21 cellular contexts compared by ENCODE assay signal in the genomic region with DNA sequence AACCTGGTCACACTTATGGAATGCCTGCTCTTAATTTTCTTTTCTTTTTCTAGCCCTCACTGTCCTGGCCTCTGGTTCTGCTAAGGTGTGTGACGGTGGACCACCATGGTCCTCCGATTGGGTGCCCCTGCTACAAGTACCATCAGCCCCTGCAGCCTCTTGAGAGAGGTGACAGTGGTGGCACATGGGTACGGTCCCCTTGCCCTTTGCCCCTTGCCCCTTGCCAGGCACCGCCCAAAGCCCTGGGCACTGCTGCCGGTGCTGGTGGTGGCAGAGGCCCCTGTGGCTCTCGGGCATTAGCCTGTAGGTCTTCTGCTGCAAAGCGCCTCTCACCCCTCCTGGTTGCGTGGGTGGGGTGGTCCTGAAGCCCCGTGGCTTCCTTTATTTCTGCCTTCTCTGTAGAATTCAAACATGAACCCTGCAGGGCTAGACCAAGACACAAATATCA. TPM values are rescaled to one million over a fixed set of nuclear protein-coding genes. Genes with fewer than 3 reads are reported as not detected.
DNase-seq lines count a peak whose midpoint lies in the region; ATAC-seq and TF ChIP-seq lines count a peak whose summit lies in the region.
"Had no signal": no experiment of that assay in that cellular context is flagged by ENCODE, and none has a peak within 500 bp of the region (broad histone marks: within the 10 kb centered on the region; RNA-seq: fewer than 3 reads in every experiment).

No MANE protein-coding gene starts in this region.

- H3K4me3 ChIP-seq in osteoblast (ENCODE audit: insufficient read depth, low read length): no peak overlapping the region
- H3K4me3 ChIP-seq: cardiac muscle cell had no signal

- H3K9me3 ChIP-seq in osteoblast (ENCODE audit: low read depth, low read length): no peaks in the 10 kb centered on the region

- TF ChIP-seq CTCF in HFFc6 (IDR thresholded peaks at IDR 0.05): no peak
- TF ChIP-seq CTCF in osteoblast (IDR thresholded peaks at IDR 0.05; ENCODE audit: extremely low read depth, low read depth, low read length): no peak

- H3K36me3 ChIP-seq in osteoblast (ENCODE audit: insufficient read depth, low read length): no peaks in the 10 kb centered on the region
- H3K36me3 ChIP-seq: cardiac muscle cell had no signal

- H3K79me2 ChIP-seq in osteoblast (ENCODE audit: insufficient read depth, low read length): no peaks in the 10 kb centered on the region

- H3K4me3 Mint-ChIP-seq in activated T-cell treated with anti-CD3 and anti-CD28 coated beads, Interleukin-2, amount 50 U/mL, for 4 hours: peak overlapping the region; percentile 8
- H3K4me3 Mint-ChIP-seq in HFFc6: peak overlapping the region; percentile 62
- H3K4me3 Mint-ChIP-seq in activated naive CD8-positive, alpha-beta T cell treated with anti-CD3 and anti-CD28 coated beads for 36 hours: peak overlapping the region; percentile 15
- H3K4me3 Mint-ChIP-seq: H9, type B pancreatic cell, WTC11 had no signal

- no peak for DNase-seq in activated T-cell treated with anti-CD3 and anti-CD28 coated beads, Interleukin-2, amount 50 U/mL, for 4 hours
- no peak for DNase-seq in activated T-cell treated with anti-CD3 and anti-CD28 coated beads, Interleukin-2, amount 50 U/mL, for 48 hours
- DNase-seq in HFFc6 (no peak), osteoblast (ENCODE audit: insufficient read length, low spot score, missing footprints) (no peak), NCI-H526 (lab: John Stamatoyannopoulos, UW) (no peak)
- no peak for DNase-seq in activated naive CD8-positive, alpha-beta T cell treated with anti-CD3 and anti-CD28 coated beads for 36 hours
- DNase-seq: activated CD8-positive, alpha-beta memory T cell treated with anti-CD3 and anti-CD28 coated beads for 24 hours; amniotic stem cell; C1 segment of cervical spinal cord; H9; kidney glomerular epithelial cell; mammary epithelial cell; NCI-H1436 treated with DMSO at 0.1 percent for 48 hours; NCI-H510A treated with DMSO at 0.1 percent for 48 hours; occipital lobe; RPMI8226 had no signal

- ATAC-seq in activated T-cell treated with anti-CD3 and anti-CD28 coated beads, Interleukin-2, amount 50 U/mL, for 4 hours: no peak
- no peak for ATAC-seq in GM18498 (IDR thresholded peaks at IDR 0.05; ENCODE audit: unreplicated experiment)
- no peak for ATAC-seq in HG03025 (IDR thresholded peaks at IDR 0.05; ENCODE audit: low FRiP score, unreplicated experiment)
- ATAC-seq: WTC11 had no signal

- no peaks in the 10 kb centered on the region for H3K9me3 Mint-ChIP-seq in activated T-cell treated with anti-CD3 and anti-CD28 coated beads, Interleukin-2, amount 50 U/mL, for 4 hours
- H3K9me3 Mint-ChIP-seq in HFFc6: no peaks in the 10 kb centered on the region
- no peaks in the 10 kb centered on the region for H3K9me3 Mint-ChIP-seq in activated naive CD8-positive, alpha-beta T cell treated with anti-CD3 and anti-CD28 coated beads for 36 hours
- H3K9me3 Mint-ChIP-seq: H9, type B pancreatic cell, WTC11 had no signal

- peaks cover 26% of the 10 kb centered on the region for H3K4me1 Mint-ChIP-seq in activated T-cell treated with anti-CD3 and anti-CD28 coated beads, Interleukin-2, amount 50 U/mL, for 4 hours (ENCODE audit: low read depth)
- peaks cover 21% of the 10 kb centered on the region for H3K4me1 Mint-ChIP-seq in HFFc6 (ENCODE audit: low read depth)
- peaks cover 28% of the 10 kb centered on the region for H3K4me1 Mint-ChIP-seq in activated naive CD8-positive, alpha-beta T cell treated with anti-CD3 and anti-CD28 coated beads for 36 hours

- no peaks in the 10 kb centered on the region for H3K27me3 Mint-ChIP-seq in activated T-cell treated with anti-CD3 and anti-CD28 coated beads, Interleukin-2, amount 50 U/mL, for 4 hours (ENCODE audit: low read depth)
- peaks cover 2% of the 10 kb centered on the region for H3K27me3 Mint-ChIP-seq in HFFc6 (ENCODE audit: insufficient read depth)
- H3K27me3 Mint-ChIP-seq in activated naive CD8-positive, alpha-beta T cell treated with anti-CD3 and anti-CD28 coated beads for 36 hours: peaks cover 10% of the 10 kb centered on the region

- H3K4me2 ChIP-seq in osteoblast (ENCODE audit: insufficient read depth, low read length): peak overlapping the region; percentile 51

- no peaks in the 10 kb centered on the region for H3K27me3 ChIP-seq in osteoblast (ENCODE audit: insufficient read depth, low read length)

- no peaks in the 10 kb centered on the region for H4K20me1 ChIP-seq in osteoblast (ENCODE audit: insufficient read depth, low read length)

- no peak overlapping the region for H3K27ac ChIP-seq in osteoblast (ENCODE audit: low read depth, low read length)
- H3K27ac ChIP-seq: cardiac muscle cell had no signal

- no peak overlapping the region for H3K27ac Mint-ChIP-seq in HFFc6
- H3K27ac Mint-ChIP-seq in activated naive CD8-positive, alpha-beta T cell treated with anti-CD3 and anti-CD28 coated beads for 36 hours: no peak overlapping the region
- H3K27ac Mint-ChIP-seq: type B pancreatic cell, WTC11 had no signal

- H2AFZ ChIP-seq in osteoblast (ENCODE audit: low read length): no peak overlapping the region

- H3K36me3 Mint-ChIP-seq in activated T-cell treated with anti-CD3 and anti-CD28 coated beads, Interleukin-2, amount 50 U/mL, for 4 hours (ENCODE audit: insufficient read depth): no peaks in the 10 kb centered on the region
- H3K36me3 Mint-ChIP-seq in HFFc6 (ENCODE audit: low read depth): no peaks in the 10 kb centered on the region
- no peaks in the 10 kb centered on the region for H3K36me3 Mint-ChIP-seq in activated naive CD8-positive, alpha-beta T cell treated with anti-CD3 and anti-CD28 coated beads for 36 hours
- H3K36me3 Mint-ChIP-seq: type B pancreatic cell, WTC11 had no signal

- H3K4me1 ChIP-seq in osteoblast (ENCODE audit: insufficient read depth, low read length): peaks cover 11% of the 10 kb centered on the region

RNA-seq across cellular contexts. Expression of a gene that starts 51.9 kb away (rescaled TPM):
- total RNA-seq in activated T-cell treated with anti-CD3 and anti-CD28 coated beads, Interleukin-2, amount 50 U/mL, for 4 hours: 10 to 100 TPM; 12.4 to 23.1 (median 15.7) TPM
- 10 to 100 TPM; 73.8 to 87.2 (median 79.5) TPM for total RNA-seq in HFFc6 (2021; fragmentation: NEBNext Ultra II Directional; extraction: Animal tissue kit (Norgen Biotek cat#: 25700))
- total RNA-seq in activated naive CD8-positive, alpha-beta T cell treated with anti-CD3 and anti-CD28 coated beads for 36 hours: 10 to 100 TPM; 37.3 to 38.4 TPM
- total RNA-seq in osteoblast: 19.5 and 24.2 TPM in 2 replicates

Comparison
In these comparisons a context has a peak if more than half of its experiments do, and no peak if none do; other contexts are left out.
1. H3K4me3 Mint-ChIP-seq: peak in every context shown above with its lines; median percentile 62 in HFFc6; 15 in activated naive CD8-positive, alpha-beta T cell treated with anti-CD3 and anti-CD28 coated beads for 36 hours; 8 in activated T-cell treated with anti-CD3 and anti-CD28 coated beads, Interleukin-2, amount 50 U/mL, for 4 hours.